Comparison of ENCODE assay signal across 12 cellular contexts in the genomic region with DNA sequence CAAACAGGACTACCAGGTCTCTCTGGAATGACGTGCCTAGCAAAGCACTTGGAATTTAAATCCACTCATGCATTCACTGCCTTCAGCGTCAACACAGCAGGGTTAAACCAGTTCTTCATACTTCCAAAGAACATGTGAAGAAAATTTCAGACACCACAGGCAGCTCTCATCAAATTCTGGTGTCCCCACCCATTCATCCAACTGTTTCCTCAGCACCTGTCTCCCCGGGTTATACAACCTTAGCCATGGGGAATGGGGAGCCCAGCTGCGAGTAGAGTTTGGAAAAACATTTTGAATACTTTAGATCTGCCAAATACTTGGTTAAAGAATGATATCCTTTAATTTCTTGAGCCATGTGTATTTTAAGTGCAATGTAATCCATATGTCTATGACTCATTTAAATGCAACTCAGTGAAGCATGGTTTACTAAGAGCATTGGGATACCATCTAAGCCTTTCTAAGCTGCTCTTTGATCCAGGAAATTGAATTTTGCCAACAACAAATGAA. TPM values are rescaled to one million over a fixed set of nuclear protein-coding genes. Genes with fewer than 3 reads are reported as not detected.
DNase-seq lines count a peak whose midpoint lies in the region; ATAC-seq, FAIRE-seq and TF ChIP-seq lines count a peak whose summit lies in the region.
"Had no signal": no experiment of that assay in that cellular context is flagged by ENCODE, and none has a peak within 500 bp of the region (broad histone marks: within the 10 kb centered on the region; RNA-seq: fewer than 3 reads in every experiment).

No MANE protein-coding gene starts in this region.

- no peak overlapping the region for H3K9ac ChIP-seq in kidney (ENCODE audit: low read length in 2 of 2)

- H3K4me3 ChIP-seq in kidney epithelial cell (ENCODE audit: low read depth, low read length) (no peak overlapping the region), kidney (ENCODE audit: low read length in 2 of 2) (no peak overlapping the region)
- H3K4me3 ChIP-seq: HAP-1 had no signal

- TF ChIP-seq CTCF in kidney epithelial cell (IDR thresholded peaks at IDR 0.05; ENCODE audit: insufficient read depth, low read length, poor library complexity, severe bottlenecking) = no peak
- no peak for TF ChIP-seq CTCF in kidney (IDR thresholded peaks at IDR 0.05; ENCODE audit: borderline replicate concordance, extremely low read depth, insufficient read depth)

- H3K27ac ChIP-seq in kidney (ENCODE audit: low read depth in 2 of 2, low read length in 2 of 2) = peak overlapping the region in 1 of 2 donors; percentile 84

- H3K27me3 ChIP-seq in kidney epithelial cell (ENCODE audit: control insufficient read depth, insufficient read depth, low read length) = no peaks in the 10 kb centered on the region

- FAIRE-seq in kidney (lab: Jason Lieb, UNC) = no peak

- H3K9me3 ChIP-seq in kidney (ENCODE audit: control insufficient read depth in 1 of 2, low read length in 2 of 2) = no peaks in the 10 kb centered on the region
- H3K9me3 ChIP-seq: HAP-1 had no signal

- H3K36me3 ChIP-seq in kidney epithelial cell (ENCODE audit: control insufficient read depth, insufficient read depth, low read length) (no peaks in the 10 kb centered on the region), kidney (ENCODE audit: control insufficient read depth in 1 of 2, insufficient read depth in 2 of 2, low read length in 2 of 2) (no peaks in the 10 kb centered on the region)
- H3K36me3 ChIP-seq: HAP-1 had no signal

- ATAC-seq in GM18498 (IDR thresholded peaks at IDR 0.05; ENCODE audit: unreplicated experiment) (no peak), HG03342 (IDR thresholded peaks at IDR 0.05; ENCODE audit: unreplicated experiment) (no peak)

- peaks cover 11 to 18% of the 10 kb centered on the region in 2 donors for H3K4me1 ChIP-seq in kidney (ENCODE audit: control insufficient read depth in 1 of 2, insufficient read depth in 1 of 2, low read depth in 1 of 2, low read length in 2 of 2)
- H3K4me1 ChIP-seq: HAP-1 had no signal

- DNase-seq in A172 (ENCODE audit: low spot score) = peak; percentile 54
- peak; percentile 57 for DNase-seq in HPDE6-E6E7 (ENCODE audit: extremely low spot score)
- peak; percentile 74 for DNase-seq in amniotic stem cell (lab: John Stamatoyannopoulos, UW)
- peak; percentile 77 for DNase-seq in kidney epithelial cell (ENCODE audit: low read depth)
- DNase-seq in kidney = no peak
- DNase-seq in NCI-H2029 (lab: John Stamatoyannopoulos, UW) = no peak
- DNase-seq: CD4-positive, CD25-positive, alpha-beta regulatory T cell; hippocampal formation; NCI-H774 had no signal

- intact Hi-C loops in kidney (cut with DNase I) = no loop called here

RNA-seq across cellular contexts. Expression of a gene that starts 17.4 kb away (rescaled TPM):
- total RNA-seq in A172 (2014; rRNA removed; shearing (Covaris generic)) = 43.1 and 50.3 TPM in 2 replicates
- total RNA-seq in kidney epithelial cell = 61.0 and 75.2 TPM in 2 replicates
- total RNA-seq in kidney = 9.2 TPM
- 0.88 TPM for polyA plus RNA-seq in kidney (ENCODE audit: insufficient read depth, low read depth, low replicate concordance)

Comparison
In these comparisons a context has a peak if more than half of its experiments do, and no peak if none do; other contexts are left out.
1. DNase-seq: peak in A172 (single experiment), HPDE6-E6E7 (single experiment), amniotic stem cell (single experiment) and kidney epithelial cell (single experiment); none in kidney (single experiment) and NCI-H2029 (single experiment).